Comparison of ENCODE assay signal across 1 cellular context in the genomic region with DNA sequence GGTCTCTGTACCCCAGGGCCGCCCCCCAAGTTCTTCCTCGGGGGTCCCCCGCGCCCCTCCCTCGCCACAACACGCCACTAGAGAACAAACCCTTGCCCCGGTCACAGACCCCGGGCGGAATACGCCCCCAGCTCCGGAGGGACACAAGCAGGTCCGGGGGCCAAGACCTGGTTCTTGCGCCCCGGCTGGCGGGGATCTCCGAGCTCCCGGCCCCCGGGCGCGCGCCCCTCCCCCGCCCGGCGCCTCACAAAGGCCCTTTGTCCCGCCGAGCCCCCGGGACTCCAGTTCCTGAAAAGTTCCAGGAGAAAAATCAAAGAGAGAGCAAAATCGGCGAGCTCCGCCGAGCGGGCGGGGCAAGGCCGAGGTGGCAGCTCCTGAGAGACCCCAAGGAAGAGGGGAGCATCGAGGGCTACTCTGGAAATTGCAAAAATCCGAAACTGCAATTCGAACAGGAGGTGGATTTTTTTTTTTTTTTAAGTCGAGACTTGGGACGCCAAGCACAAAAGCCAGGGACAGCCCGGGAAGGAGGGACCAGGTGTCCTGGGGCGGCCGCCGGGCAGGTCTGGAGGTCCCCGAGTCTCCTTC.
TF ChIP-seq lines count a peak whose summit lies in the region.

No MANE protein-coding gene starts in this region.

TF ChIP-seq in HepG2, 621 proteins besides CTCF, POLR2A, EP300 and RAD21 (continued from another document and continues in another):
- TF ChIP-seq, protein P1, sequence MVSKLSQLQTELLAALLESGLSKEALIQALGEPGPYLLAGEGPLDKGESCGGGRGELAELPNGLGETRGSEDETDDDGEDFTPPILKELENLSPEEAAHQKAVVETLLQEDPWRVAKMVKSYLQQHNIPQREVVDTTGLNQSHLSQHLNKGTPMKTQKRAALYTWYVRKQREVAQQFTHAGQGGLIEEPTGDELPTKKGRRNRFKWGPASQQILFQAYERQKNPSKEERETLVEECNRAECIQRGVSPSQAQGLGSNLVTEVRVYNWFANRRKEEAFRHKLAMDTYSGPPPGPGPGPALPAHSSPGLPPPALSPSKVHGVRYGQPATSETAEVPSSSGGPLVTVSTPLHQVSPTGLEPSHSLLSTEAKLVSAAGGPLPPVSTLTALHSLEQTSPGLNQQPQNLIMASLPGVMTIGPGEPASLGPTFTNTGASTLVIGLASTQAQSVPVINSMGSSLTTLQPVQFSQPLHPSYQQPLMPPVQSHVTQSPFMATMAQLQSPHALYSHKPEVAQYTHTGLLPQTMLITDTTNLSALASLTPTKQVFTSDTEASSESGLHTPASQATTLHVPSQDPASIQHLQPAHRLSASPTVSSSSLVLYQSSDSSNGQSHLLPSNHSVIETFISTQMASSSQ (IDR thresholded peaks at IDR 0.05; ENCODE audit: low read depth): no peak
- TF ChIP-seq, protein P1 (CRISPR knock-in tag; IDR thresholded peaks at IDR 0.05; ENCODE audit: borderline replicate concordance): 0 out of 2 replicates have a peak, but pooled peaks have one; percentile 27
- TF ChIP-seq ASH2L (IDR thresholded peaks at IDR 0.05; ENCODE audit: insufficient read length, low read depth, low read length) (peak; percentile 29), ZNF75D (CRISPR knock-in tag; IDR thresholded peaks at IDR 0.05; ENCODE audit: borderline replicate concordance) (0 out of 2 replicates have a peak, but pooled peaks have one; percentile 33), CCAR2 (optimal IDR thresholded peaks at IDR 0.05; ENCODE audit: low read depth, low read length) (no peak), SOX6 (IDR thresholded peaks at IDR 0.05) (no peak), SOX6 (CRISPR knock-in tag; IDR thresholded peaks at IDR 0.05) (0 out of 2 replicates have a peak, but pooled peaks have one; percentile 16), NKX3-1 (CRISPR knock-in tag; IDR thresholded peaks at IDR 0.05) (no peak), HOXA7 (CRISPR knock-in tag; IDR thresholded peaks at IDR 0.05) (no peak), HNRNPUL1 (IDR thresholded peaks at IDR 0.05; ENCODE audit: low read depth, low read length) (no peak), MEF2D (CRISPR knock-in tag; IDR thresholded peaks at IDR 0.05) (no peak), RBFOX2 (IDR thresholded peaks at IDR 0.05; ENCODE audit: low read depth, low read length) (peak; percentile 11; the same call in 1 of the 2 replicates), GABPB1 (CRISPR knock-in tag; IDR thresholded peaks at IDR 0.05) (no peak), NR1H2 (CRISPR knock-in tag; IDR thresholded peaks at IDR 0.05; ENCODE audit: borderline replicate concordance, low read depth) (no peak), ZNF33B (CRISPR knock-in tag; IDR thresholded peaks at IDR 0.05) (no peak), ZNF615 (CRISPR knock-in tag; IDR thresholded peaks at IDR 0.05; ENCODE audit: borderline replicate concordance) (no peak), TEAD2 (CRISPR knock-in tag; IDR thresholded peaks at IDR 0.05) (no peak), RFX5 (IDR thresholded peaks at IDR 0.05; ENCODE audit: low read depth, low read length) (no peak), POGK (CRISPR knock-in tag; conservative IDR thresholded peaks at IDR 0.05) (no peak), GABPA (IDR thresholded peaks at IDR 0.05; ENCODE audit: low read depth, low read length) (no peak), GABPA (CRISPR knock-in tag; IDR thresholded peaks at IDR 0.05; ENCODE audit: low read depth) (no peak), PCBP2 (optimal IDR thresholded peaks at IDR 0.05; ENCODE audit: low read depth, low read length, poor library complexity, severe bottlenecking) (no peak), MXD3 (CRISPR knock-in tag; IDR thresholded peaks at IDR 0.05) (no peak), ZNF772 (CRISPR knock-in tag; IDR thresholded peaks at IDR 0.05) (no peak), NFKB2 (CRISPR knock-in tag; IDR thresholded peaks at IDR 0.05; ENCODE audit: borderline replicate concordance) (no peak), ATF1 (CRISPR knock-in tag; IDR thresholded peaks at IDR 0.05) (no peak), AKAP8 (CRISPR knock-in tag; IDR thresholded peaks at IDR 0.05) (no peak), HNRNPH1 (optimal IDR thresholded peaks at IDR 0.05; ENCODE audit: low read depth, low read length) (no peak), MTA1 (CRISPR knock-in tag; IDR thresholded peaks at IDR 0.05; ENCODE audit: borderline replicate concordance) (0 out of 2 replicates have a peak, but pooled peaks have one; percentile 15), YEATS2 (CRISPR knock-in tag; IDR thresholded peaks at IDR 0.05; ENCODE audit: borderline replicate concordance) (no peak), HOMEZ (CRISPR knock-in tag; IDR thresholded peaks at IDR 0.05; ENCODE audit: low read depth) (no peak), HMGXB4 (CRISPR knock-in tag; IDR thresholded peaks at IDR 0.05; ENCODE audit: borderline replicate concordance in 1 of 2, low read depth in 1 of 2) (no peak), ZNF749 (CRISPR knock-in tag; IDR thresholded peaks at IDR 0.05; ENCODE audit: borderline replicate concordance) (no peak), ZNF737 (CRISPR knock-in tag; IDR thresholded peaks at IDR 0.05; ENCODE audit: borderline replicate concordance) (no peak; the same call in 1 of the 2 replicates), SP2 (CRISPR knock-in tag; IDR thresholded peaks at IDR 0.05) (0 out of 2 replicates have a peak, but pooled peaks have one; percentile 9), KDM5A (IDR thresholded peaks at IDR 0.05; ENCODE audit: borderline replicate concordance, low read length) (no peak; the same call in 1 of the 2 replicates), ZNF232 (CRISPR knock-in tag; IDR thresholded peaks at IDR 0.05; ENCODE audit: borderline replicate concordance) (no peak), FUBP1 (CRISPR knock-in tag; IDR thresholded peaks at IDR 0.05; ENCODE audit: borderline replicate concordance) (no peak), BRD4 (CRISPR knock-in tag; IDR thresholded peaks at IDR 0.05) (no peak), DNMT1 (CRISPR knock-in tag; IDR thresholded peaks at IDR 0.05) (no peak), ARNTL (CRISPR knock-in tag; IDR thresholded peaks at IDR 0.05) (no peak), NR2F2 (IDR thresholded peaks at IDR 0.05; ENCODE audit: borderline replicate concordance, low read depth) (no peak), HOXD1 (CRISPR knock-in tag; IDR thresholded peaks at IDR 0.05) (no peak), MZF1 (CRISPR knock-in tag; IDR thresholded peaks at IDR 0.05; ENCODE audit: borderline replicate concordance) (no peak), ZNF121 (CRISPR knock-in tag; IDR thresholded peaks at IDR 0.05) (0 out of 2 replicates have a peak, but pooled peaks have one; percentile 12), ZNF33A (CRISPR knock-in tag; IDR thresholded peaks at IDR 0.05; ENCODE audit: borderline replicate concordance) (no peak), TBL1XR1 (IDR thresholded peaks at IDR 0.05; ENCODE audit: borderline replicate concordance, low read length, partially characterized antibody) (no peak)
- TF ChIP-seq, protein P2, sequence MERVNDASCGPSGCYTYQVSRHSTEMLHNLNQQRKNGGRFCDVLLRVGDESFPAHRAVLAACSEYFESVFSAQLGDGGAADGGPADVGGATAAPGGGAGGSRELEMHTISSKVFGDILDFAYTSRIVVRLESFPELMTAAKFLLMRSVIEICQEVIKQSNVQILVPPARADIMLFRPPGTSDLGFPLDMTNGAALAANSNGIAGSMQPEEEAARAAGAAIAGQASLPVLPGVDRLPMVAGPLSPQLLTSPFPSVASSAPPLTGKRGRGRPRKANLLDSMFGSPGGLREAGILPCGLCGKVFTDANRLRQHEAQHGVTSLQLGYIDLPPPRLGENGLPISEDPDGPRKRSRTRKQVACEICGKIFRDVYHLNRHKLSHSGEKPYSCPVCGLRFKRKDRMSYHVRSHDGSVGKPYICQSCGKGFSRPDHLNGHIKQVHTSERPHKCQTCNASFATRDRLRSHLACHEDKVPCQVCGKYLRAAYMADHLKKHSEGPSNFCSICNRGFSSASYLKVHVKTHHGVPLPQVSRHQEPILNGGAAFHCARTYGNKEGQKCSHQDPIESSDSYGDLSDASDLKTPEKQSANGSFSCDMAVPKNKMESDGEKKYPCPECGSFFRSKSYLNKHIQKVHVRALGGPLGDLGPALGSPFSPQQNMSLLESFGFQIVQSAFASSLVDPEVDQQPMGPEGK (CRISPR knock-in tag; IDR thresholded peaks at IDR 0.05): peak; percentile 72; the same call in 1 of the 2 replicates
- TF ChIP-seq, protein P3, sequence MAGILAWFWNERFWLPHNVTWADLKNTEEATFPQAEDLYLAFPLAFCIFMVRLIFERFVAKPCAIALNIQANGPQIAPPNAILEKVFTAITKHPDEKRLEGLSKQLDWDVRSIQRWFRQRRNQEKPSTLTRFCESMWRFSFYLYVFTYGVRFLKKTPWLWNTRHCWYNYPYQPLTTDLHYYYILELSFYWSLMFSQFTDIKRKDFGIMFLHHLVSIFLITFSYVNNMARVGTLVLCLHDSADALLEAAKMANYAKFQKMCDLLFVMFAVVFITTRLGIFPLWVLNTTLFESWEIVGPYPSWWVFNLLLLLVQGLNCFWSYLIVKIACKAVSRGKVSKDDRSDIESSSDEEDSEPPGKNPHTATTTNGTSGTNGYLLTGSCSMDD (CRISPR knock-in tag; IDR thresholded peaks at IDR 0.05): no peak
- TF ChIP-seq, protein P4, sequence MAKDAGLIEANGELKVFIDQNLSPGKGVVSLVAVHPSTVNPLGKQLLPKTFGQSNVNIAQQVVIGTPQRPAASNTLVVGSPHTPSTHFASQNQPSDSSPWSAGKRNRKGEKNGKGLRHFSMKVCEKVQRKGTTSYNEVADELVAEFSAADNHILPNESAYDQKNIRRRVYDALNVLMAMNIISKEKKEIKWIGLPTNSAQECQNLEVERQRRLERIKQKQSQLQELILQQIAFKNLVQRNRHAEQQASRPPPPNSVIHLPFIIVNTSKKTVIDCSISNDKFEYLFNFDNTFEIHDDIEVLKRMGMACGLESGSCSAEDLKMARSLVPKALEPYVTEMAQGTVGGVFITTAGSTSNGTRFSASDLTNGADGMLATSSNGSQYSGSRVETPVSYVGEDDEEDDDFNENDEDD (CRISPR knock-in tag; IDR thresholded peaks at IDR 0.05; ENCODE audit: borderline replicate concordance): no peak
